8 cellular contexts compared by ENCODE assay signal in the genomic region with DNA sequence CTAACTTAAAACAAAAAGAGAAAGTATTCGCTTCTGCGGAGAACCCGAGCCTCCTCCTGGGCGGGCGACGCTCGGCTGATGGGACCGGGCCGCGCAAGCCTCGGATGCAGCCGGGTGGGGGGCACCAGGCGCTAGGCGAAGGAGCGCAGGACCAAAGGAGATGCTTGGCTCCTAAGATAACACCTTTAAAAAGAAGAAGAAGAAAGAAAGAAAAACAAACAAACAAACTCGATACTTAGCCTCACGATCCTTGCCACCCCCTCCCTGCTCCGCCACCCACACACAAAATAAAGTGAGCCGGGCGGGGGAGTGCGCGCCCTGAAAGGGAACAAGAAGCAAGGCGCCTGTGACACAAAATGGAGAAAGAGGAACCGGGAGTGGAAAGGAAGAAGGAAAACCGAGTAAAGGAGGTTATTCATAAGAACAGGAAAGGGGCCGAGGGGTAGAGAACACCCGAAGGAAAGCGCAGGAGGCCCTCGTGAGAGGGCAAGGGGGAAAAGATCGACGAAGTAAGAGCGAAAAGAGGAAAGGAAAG. TPM values are rescaled to one million over a fixed set of nuclear protein-coding genes. Genes with fewer than 3 reads are reported as not detected.
A peak's percentile ranks its signal among the peaks of the same experiment; 100 is the strongest.
DNase-seq lines count a peak whose midpoint lies in the region; ATAC-seq, FAIRE-seq and TF ChIP-seq lines count a peak whose summit lies in the region.

No MANE protein-coding gene starts in this region.

- peak overlapping the region; percentile 85 to 92 for H3K27ac ChIP-seq in lung (ENCODE audit: low read depth in 1 of 2, low read length in 1 of 2)

- H3K27me3 ChIP-seq in lung (ENCODE audit: control insufficient read depth, insufficient read depth): no peaks in the 10 kb centered on the region

- POLR2A ChIA-PET in GM10248 (lab: Yijun Ruan, JAX) (no interaction called here), HEK293T (lab: Yijun Ruan, JAX) (no interaction called here)

- H3K4me3 ChIP-seq in NB4 (ENCODE audit: low read depth, low read length) (peak overlapping the region; percentile 73), lung (peak overlapping the region; percentile 69)

- H3K4me1 ChIP-seq in lung (ENCODE audit: control insufficient read depth in 2 of 2, insufficient read depth in 2 of 2, low read length in 2 of 2): peaks cover 0 to 1% of the 10 kb centered on the region in 2 donors

- CTCF ChIA-PET in GM10248 (lab: Yijun Ruan, JAX) (no interaction called here), HEK293T (lab: Yijun Ruan, JAX) (no interaction called here)

- no peak for TF ChIP-seq POLR2A in NB4 (IDR thresholded peaks at IDR 0.05; ENCODE audit: extremely low read depth, insufficient read length)

- no peak for FAIRE-seq in D721Med (lab: Jason Lieb, UNC)

- DNase-seq in GM10248 (ENCODE audit: extremely low spot score) (peak; percentile 73), HEK293T (ENCODE audit: extremely low spot score) (no peak), NB4 (ENCODE audit: low read depth) (peak; percentile 66), lung (ENCODE audit: low spot score) (peak; percentile 68), D721Med (ENCODE audit: insufficient read length, low spot score) (no peak)
- DNase-seq in activated CD4-positive, alpha-beta T cell treated with anti-CD3 and anti-CD28 coated beads, Interleukin-2, amount 50 U/mL, for 1 hour: peak; percentile 66
- DNase-seq in effector CD4-positive, alpha-beta T cell: peak; percentile 54
- peak; percentile 55 to 71 (median 60) for DNase-seq in stimulated activated CD4-positive, alpha-beta T cell treated with anti-CD3 and anti-CD28 coated beads, TNF-alpha, amount 100 ng/mL, for 4 hours (ENCODE audit: low read depth in 3 of 3)

- ATAC-seq in lung (ENCODE audit: insufficient read depth, low FRiP score): peak; percentile 53

- H3K36me3 ChIP-seq in lung (ENCODE audit: control insufficient read depth in 2 of 2, insufficient read depth in 2 of 2, low read length in 2 of 2): no peaks in the 10 kb centered on the region

- WGBS in lung, 2 donors: 0 to 1% methylated on average over 32 of the region's 32 CpGs

- TF ChIP-seq CTCF in GM10248 (IDR thresholded peaks at IDR 0.05; ENCODE audit: control extremely low read depth, extremely low read depth, low read depth, missing control alignments) (no peak), NB4 (IDR thresholded peaks at IDR 0.05; ENCODE audit: low read depth, low read length) (no peak), lung (IDR thresholded peaks at IDR 0.05; ENCODE audit: control extremely low read depth, extremely low read depth) (no peak), D721Med (IDR thresholded peaks at IDR 0.05; ENCODE audit: insufficient read depth, missing control alignments) (no peak)

- H3K9me3 ChIP-seq in lung (ENCODE audit: control insufficient read depth in 2 of 2, insufficient read depth in 1 of 2, low read length in 1 of 2): no peaks in the 10 kb centered on the region

TF ChIP-seq in HEK293T, 16 proteins besides CTCF, POLR2A, EP300 and RAD21:
- TF ChIP-seq L3MBTL2 (conservative IDR thresholded peaks at IDR 0.05) (0 out of 2 replicates have a peak, but pooled peaks have one; percentile 22), TARDBP (IDR thresholded peaks at IDR 0.05) (no peak)

RNA-seq across cellular contexts. Expression of a gene that starts 34.0 kb away (rescaled TPM):
- not detected for total RNA-seq in lung
- not detected for polyA plus RNA-seq in lung

Comparison
In these comparisons a context has a peak if more than half of its experiments do, and no peak if none do; other contexts are left out.
1. DNase-seq: peak in GM10248 (single experiment), NB4 (single experiment), activated CD4-positive, alpha-beta T cell treated with anti-CD3 and anti-CD28 coated beads, Interleukin-2, amount 50 U/mL, for 1 hour (single experiment), effector CD4-positive, alpha-beta T cell (single experiment), lung (single experiment) and stimulated activated CD4-positive, alpha-beta T cell treated with anti-CD3 and anti-CD28 coated beads, TNF-alpha, amount 100 ng/mL, for 4 hours (3 of 3); none in HEK293T (single experiment) and D721Med (single experiment).